Comparison of ENCODE assay signal across 36 cellular contexts in genomic region chr2:29950432-29950943, GRCh38. TPM values are rescaled to one million over a fixed set of nuclear protein-coding genes. Genes with fewer than 3 reads are reported as not detected.
"Had no signal": no experiment of that assay in that cellular context is flagged by ENCODE, and none has a peak within 500 bp of the region (broad histone marks: within the 10 kb centered on the region; RNA-seq: fewer than 3 reads in every experiment).

No MANE protein-coding gene starts in this region.

- H3K4me3 Mint-ChIP-seq: activated CD4-positive, alpha-beta memory T cell treated with anti-CD3 and anti-CD28 coated beads for 36 hours; activated T-cell treated with anti-CD3 and anti-CD28 coated beads, Interleukin-2, amount 50 U/mL, for 4 hours; mesothelial cell of epicardium; naive B cell; nephron progenitor cell; stimulated activated naive B cell treated with anti-CD40 and anti-IgM and Interleukin-4, amounts not matched to agents 10 μg/mL and 1 μg/mL and 100 μg/mL, for 72 hours; T-helper 17 cell had no signal

- H3K4me3 ChIP-seq: sigmoid colon, stomach, thyroid gland, upper lobe of left lung, vagina had no signal

- H3K4me1 ChIP-seq: sigmoid colon, stomach, thyroid gland, upper lobe of left lung, vagina had no signal

- H3K9me3 ChIP-seq: neutrophil, sigmoid colon, stomach, thyroid gland, upper lobe of left lung, vagina had no signal

- H3K27me3 ChIP-seq: neutrophil, sigmoid colon, thyroid gland, upper lobe of left lung, vagina had no signal

- H3K27ac Mint-ChIP-seq: activated CD4-positive, alpha-beta memory T cell treated with anti-CD3 and anti-CD28 coated beads for 36 hours; activated naive CD4-positive, alpha-beta T cell treated with anti-CD3 and anti-CD28 coated beads, Interleukin-2, amount 50 U/mL, for 72 hours; activated T-helper 2 cell treated with anti-CD3 and anti-CD28 coated beads, Interferon-gamma antibody, Interleukin-2, Interleukin-4, amounts not matched to agents 10 μg/mL and 5 μg/mL and 100 μg/mL, durations not matched to agents 14 hours and 24 hours and 36 hours; mesothelial cell of epicardium; nephron progenitor cell; progenitor cell of endocrine pancreas; stimulated activated naive B cell treated with anti-CD40 and anti-IgM and Interleukin-4, amounts not matched to agents 10 μg/mL and 1 μg/mL and 100 μg/mL, for 72 hours; T-helper 17 cell had no signal

- DNase-seq: activated CD4-positive, alpha-beta memory T cell treated with anti-CD3 and anti-CD28 coated beads for 36 hours; activated CD4-positive, alpha-beta T cell treated with anti-CD3 and anti-CD28 coated beads for 48 hours; activated naive CD4-positive, alpha-beta T cell; activated T-cell treated with anti-CD3 and anti-CD28 coated beads, Interleukin-2, amount 50 U/mL, for 4 hours; anterior cingulate cortex; effector CD8-positive, alpha-beta T cell; left cardiac atrium; mammary epithelial cell; naive B cell; nephron progenitor cell; retina; sigmoid colon; small intestine; stimulated activated CD4-positive, alpha-beta T cell treated with anti-CD3 and anti-CD28 coated beads, Interleukin-1b, Interleukin-23, amount 100 ng/mL, for 48 hours; stimulated activated CD4-positive, alpha-beta T cell treated with anti-CD3 and anti-CD28 coated beads, Interleukin-4, amount 100 ng/mL, for 4 hours; stimulated activated CD8-positive, alpha-beta memory T cell treated with anti-CD3 and anti-CD28 coated beads, Interleukin-4, amount 100 ng/mL, for 48 hours; stimulated activated naive B cell treated with anti-CD40 and anti-IgM and Interleukin-4, amounts not matched to agents 10 μg/mL and 1 μg/mL and 100 μg/mL, for 72 hours; stomach; T-helper 17 cell; T1000; thyroid gland; upper lobe of left lung; WERI-Rb-1 had no signal

- FAIRE-seq: colon, frontal cortex, islet of Langerhans, small intestine had no signal

- H3K9me3 Mint-ChIP-seq: activated T-cell treated with anti-CD3 and anti-CD28 coated beads, Interleukin-2, amount 50 U/mL, for 4 hours; activated T-helper 2 cell treated with anti-CD3 and anti-CD28 coated beads, Interferon-gamma antibody, Interleukin-2, Interleukin-4, amounts not matched to agents 10 μg/mL and 5 μg/mL and 100 μg/mL, durations not matched to agents 14 hours and 24 hours and 36 hours; mesothelial cell of epicardium; nephron progenitor cell; stimulated activated naive B cell treated with anti-CD40 and anti-IgM and Interleukin-4, amounts not matched to agents 10 μg/mL and 1 μg/mL and 100 μg/mL, for 72 hours had no signal

- H3K27ac ChIP-seq: neutrophil, sigmoid colon, stomach, thyroid gland, upper lobe of left lung, vagina, WERI-Rb-1 had no signal

- H3K4me1 Mint-ChIP-seq: mesothelial cell of epicardium; naive B cell; nephron progenitor cell; stimulated activated naive B cell treated with anti-CD40 and anti-IgM and Interleukin-4, amounts not matched to agents 10 μg/mL and 1 μg/mL and 100 μg/mL, for 72 hours; T-helper 17 cell had no signal

- ATAC-seq: activated CD4-positive, CD25-positive, alpha-beta regulatory T cell treated with anti-CD3 and anti-CD28 coated beads, Interleukin-2, amount 50 U/mL, for 24 hours; activated naive CD4-positive, alpha-beta T cell treated with anti-CD3 and anti-CD28 coated beads, Interleukin-2, amount 50 U/mL, for 72 hours; activated T-cell treated with anti-CD3 and anti-CD28 coated beads, Interleukin-2, amount 50 U/mL, for 4 hours; left cardiac atrium; stimulated activated naive B cell treated with anti-CD40 and anti-IgM and Interleukin-4, amounts not matched to agents 10 μg/mL and 1 μg/mL and 100 μg/mL, for 72 hours; T-helper 17 cell had no signal

- H3K36me3 ChIP-seq: neutrophil, sigmoid colon, stomach, thyroid gland, upper lobe of left lung, vagina, WERI-Rb-1 had no signal

- H3K27me3 Mint-ChIP-seq: progenitor cell of endocrine pancreas had no signal

- H3K36me3 Mint-ChIP-seq: activated CD4-positive, alpha-beta memory T cell treated with anti-CD3 and anti-CD28 coated beads for 36 hours; mesothelial cell of epicardium; naive B cell; stimulated activated naive B cell treated with anti-CD40 and anti-IgM and Interleukin-4, amounts not matched to agents 10 μg/mL and 1 μg/mL and 100 μg/mL, for 72 hours had no signal

RNA-seq across cellular contexts. Expression of gene ALK, which starts 29.1 kb away (rescaled TPM):
- total RNA-seq: activated CD4-positive, alpha-beta memory T cell treated with anti-CD3 and anti-CD28 coated beads for 36 hours; activated T-cell treated with anti-CD3 and anti-CD28 coated beads, Interleukin-2, amount 50 U/mL, for 4 hours; activated T-helper 2 cell treated with anti-CD3 and anti-CD28 coated beads, Interferon-gamma antibody, Interleukin-2, Interleukin-4, amounts not matched to agents 10 μg/mL and 5 μg/mL and 100 μg/mL, durations not matched to agents 14 hours and 24 hours and 36 hours; dermis microvascular lymphatic vessel endothelial cell; mammary epithelial cell; osteocyte; progenitor cell of endocrine pancreas; T-helper 17 cell had no signal
- polyA plus RNA-seq: liver, mammary epithelial cell had no signal
